In genomic region chr17:21043296-21044232, GRCh38 we compare ENCODE assay signal across 8 cellular contexts.
DNase-seq lines count a peak whose midpoint lies in the region; ATAC-seq and TF ChIP-seq lines count a peak whose summit lies in the region.

No MANE protein-coding gene starts in this region.

- in situ Hi-C loops in GM18951 (cut with MboI; ENCODE audit: low sequenced_read_pairs, unreplicated experiment) = no loop called here

- peak; percentile 91 for TF ChIP-seq POLR2A in GM18951 (IDR thresholded peaks at IDR 0.05; ENCODE audit: extremely low read depth, insufficient read depth, insufficient read length)

- H3K27me3 Mint-ChIP-seq in dendritic cell treated with granulocyte-macrophage colony-stimulating factor and Interleukin-4, amounts not matched to agents 40 ng/mL and 50 ng/mL, for 4 days = no peaks in the 10 kb centered on the region

- H3K9me3 Mint-ChIP-seq in dendritic cell treated with granulocyte-macrophage colony-stimulating factor and Interleukin-4, amounts not matched to agents 40 ng/mL and 50 ng/mL, for 4 days = no peaks in the 10 kb centered on the region

- ATAC-seq in HG03175 (IDR thresholded peaks at IDR 0.05; ENCODE audit: unreplicated experiment) = peak; percentile 88

- peaks cover 31% of the 10 kb centered on the region for H3K4me1 Mint-ChIP-seq in dendritic cell treated with granulocyte-macrophage colony-stimulating factor and Interleukin-4, amounts not matched to agents 40 ng/mL and 50 ng/mL, for 4 days (ENCODE audit: low read depth)

- intact Hi-C loops in dendritic cell treated with granulocyte-macrophage colony-stimulating factor and Interleukin-4, amounts not matched to agents 40 ng/mL and 50 ng/mL, for 4 days (cut with micrococcal nuclease) = loop anchor here (2.0 to 5.0 kb wide), 5 partner anchors 69 to 234 kb away; partner anchors contain the start of genes DHRS7B and TMEM11

- DNase-seq in AG20443 (ENCODE audit: low spot score) (peak; percentile 95), NCI-H345 treated with DMSO at 0.1 percent for 48 hours (lab: John Stamatoyannopoulos, UW; ENCODE audit: unreplicated experiment) (peak; percentile 87), medulla oblongata (ENCODE audit: extremely low spot score) (peak; percentile 98)
- peak; percentile 94 to 97 for DNase-seq in activated CD4-positive, alpha-beta T cell treated with anti-CD3 and anti-CD28 coated beads for 4 hours
- DNase-seq in stimulated activated CD4-positive, alpha-beta T cell treated with anti-CD3 and anti-CD28 coated beads, TNF-alpha, amount 100 ng/mL, for 48 hours (ENCODE audit: low read depth in 3 of 3) = peak; percentile 91 to 98 (median 97)

- H3K4me3 Mint-ChIP-seq in dendritic cell treated with granulocyte-macrophage colony-stimulating factor and Interleukin-4, amounts not matched to agents 40 ng/mL and 50 ng/mL, for 4 days = peak overlapping the region; percentile 72

- H3K36me3 Mint-ChIP-seq in dendritic cell treated with granulocyte-macrophage colony-stimulating factor and Interleukin-4, amounts not matched to agents 40 ng/mL and 50 ng/mL, for 4 days (ENCODE audit: low read depth) = peaks cover 23% of the 10 kb centered on the region

- H3K27ac Mint-ChIP-seq in dendritic cell treated with granulocyte-macrophage colony-stimulating factor and Interleukin-4, amounts not matched to agents 40 ng/mL and 50 ng/mL, for 4 days = peak overlapping the region; percentile 97

Comparison
In these comparisons a context has a peak if more than half of its experiments do, and no peak if none do; other contexts are left out.
1. Peak in every context shown above with its lines: DNase-seq and ATAC-seq.